ENCODE assay signal across 12 cellular contexts in genomic region chr21:35044770-35045538, GRCh38. TPM values are rescaled to one million over a fixed set of nuclear protein-coding genes. Genes with fewer than 3 reads are reported as not detected.
DNase-seq lines count a peak whose midpoint lies in the region; ATAC-seq and TF ChIP-seq lines count a peak whose summit lies in the region.
"Had no signal": no experiment of that assay in that cellular context is flagged by ENCODE, and none has a peak within 500 bp of the region (broad histone marks: within the 10 kb centered on the region; RNA-seq: fewer than 3 reads in every experiment).

No MANE protein-coding gene starts in this region.

- no peak overlapping the region for H2AK9ac ChIP-seq in IMR-90 (replicated peaks; ENCODE audit: low read depth, low read length, poor library complexity)

- no peak overlapping the region for H4K5ac ChIP-seq in IMR-90 (ENCODE audit: low read depth, low read length)

- H3K56ac ChIP-seq in IMR-90 (ENCODE audit: extremely low read depth, insufficient read depth, low read length), result no peak overlapping the region

- H3K36me3 ChIP-seq in CD4-positive, CD25-positive, alpha-beta regulatory T cell (ENCODE audit: control insufficient read depth, insufficient read depth, low read length), result peaks cover 5% of the 10 kb centered on the region
- H3K36me3 ChIP-seq in IMR-90 (ENCODE audit: control insufficient read depth, insufficient read depth, low read length) (no peaks in the 10 kb centered on the region), PC-3 (ENCODE audit: low read depth, low read length) (peaks cover 34% of the 10 kb centered on the region), Caco-2 (ENCODE audit: control insufficient read depth, insufficient read depth, low read length) (no peaks in the 10 kb centered on the region)
- H3K36me3 ChIP-seq: gastrocnemius medialis had no signal

- no peak overlapping the region for H3K4me2 ChIP-seq in IMR-90 (ENCODE audit: low read depth, low read length)
- no peak overlapping the region for H3K4me2 ChIP-seq in PC-3 (ENCODE audit: low read length)

- H3K36me3 Mint-ChIP-seq in CD4-positive, CD25-positive, alpha-beta regulatory T cell, result peaks cover 40% of the 10 kb centered on the region
- peaks cover 12% of the 10 kb centered on the region for H3K36me3 Mint-ChIP-seq in activated CD8-positive, alpha-beta T cell treated with anti-CD3 and anti-CD28 coated beads, Interleukin-2, amount 10 ng/mL, durations not matched to agents 7 days and 5 days (ENCODE audit: low read depth)
- peaks cover 6 to 11% of the 10 kb centered on the region in 2 donors for H3K36me3 Mint-ChIP-seq in naive B cell
- H3K36me3 Mint-ChIP-seq in Caco-2 (ENCODE audit: insufficient read depth, unreplicated experiment), result no peaks in the 10 kb centered on the region

- H3K9ac ChIP-seq in IMR-90 (ENCODE audit: low read depth, low read length) (no peak overlapping the region), PC-3 (ENCODE audit: low read length) (no peak overlapping the region)

- peak overlapping the region; percentile 92 for H3K27ac ChIP-seq in CD4-positive, CD25-positive, alpha-beta regulatory T cell (ENCODE audit: insufficient read depth, low read length, poor library complexity, severe bottlenecking)
- H3K27ac ChIP-seq in IMR-90 (ENCODE audit: insufficient read depth, low read length), result no peak overlapping the region
- H3K27ac ChIP-seq in PC-3 (ENCODE audit: low read length), result no peak overlapping the region
- H3K27ac ChIP-seq: gastrocnemius medialis had no signal

- H2AK5ac ChIP-seq in IMR-90 (ENCODE audit: low read depth, low read length), result 0 out of 2 replicates have a peak overlapping the region, but pooled peaks have one; percentile 5

- peaks cover 87% of the 10 kb centered on the region for H3K79me2 ChIP-seq in PC-3 (ENCODE audit: low read length)

- TF ChIP-seq CTCF in IMR-90 (conservative IDR thresholded peaks at IDR 0.05; ENCODE audit: low read depth, low read length) (no peak), PC-3 (conservative IDR thresholded peaks at IDR 0.05; ENCODE audit: low read depth, low read length) (no peak), Caco-2 (IDR thresholded peaks at IDR 0.05; ENCODE audit: insufficient read depth in 1 of 2, low read depth in 1 of 2, low read length in 1 of 2, severe bottlenecking in 1 of 2, unreplicated experiment in 1 of 2) (no peak)

- peak overlapping the region; percentile 95 to 100 (median 96) for H3K27ac Mint-ChIP-seq in CD4-positive, CD25-positive, alpha-beta regulatory T cell
- peak overlapping the region; percentile 70 for H3K27ac Mint-ChIP-seq in activated CD8-positive, alpha-beta T cell treated with anti-CD3 and anti-CD28 coated beads, Interleukin-2, amount 10 ng/mL, durations not matched to agents 7 days and 5 days
- H3K27ac Mint-ChIP-seq in naive B cell (peak overlapping the region; percentile 45 to 99 (median 89)), Caco-2 (ENCODE audit: unreplicated experiment) (no peak overlapping the region)

- no peak for ATAC-seq in CD4-positive, CD25-positive, alpha-beta regulatory T cell (ENCODE audit: low read depth in 2 of 2)
- ATAC-seq in IMR-90 (ENCODE audit: low read depth) (no peak), naive B cell (ENCODE audit: low read depth in 2 of 2) (no peak), PC-3 (no peak)
- no peak for ATAC-seq in activated CD8-positive, alpha-beta T cell treated with anti-CD3 and anti-CD28 coated beads, Interleukin-2, amount 10 ng/mL, durations not matched to agents 7 days and 5 days
- ATAC-seq: gastrocnemius medialis had no signal

- H3K4me3 Mint-ChIP-seq in CD4-positive, CD25-positive, alpha-beta regulatory T cell, result peak overlapping the region; percentile 92 to 99 (median 98)
- H3K4me3 Mint-ChIP-seq in activated CD8-positive, alpha-beta T cell treated with anti-CD3 and anti-CD28 coated beads, Interleukin-2, amount 10 ng/mL, durations not matched to agents 7 days and 5 days, result peak overlapping the region; percentile 35
- peak overlapping the region; percentile 52 to 98 (median 94) for H3K4me3 Mint-ChIP-seq in naive B cell
- no peak overlapping the region for H3K4me3 Mint-ChIP-seq in Caco-2 (ENCODE audit: unreplicated experiment)

- CTCF ChIA-PET in IMR-90 (lab: Yijun Ruan, JAX) (no interaction called here), PC-3 (lab: Charles Lee) (no interaction called here), Caco-2 (lab: Charles Lee) (no interaction called here)
- CTCF ChIA-PET in activated CD8-positive, alpha-beta T cell treated with anti-CD3 and anti-CD28 coated beads, Interleukin-2, amount 10 ng/mL, durations not matched to agents 7 days and 5 days (lab: Charles Lee), result interaction anchor here (1.3 to 3.6 kb wide), 4 partner anchors 17 to 155 kb away, joined by 3 to 23 read pairs (median 8); no protein-coding TSS in a partner anchor

- H2AFZ ChIP-seq in IMR-90 (replicated peaks; ENCODE audit: low read length, poor library complexity), result no peak overlapping the region
- H2AFZ ChIP-seq in PC-3 (ENCODE audit: low read length), result no peak overlapping the region

- in situ Hi-C loops in IMR-90 (cut with MboI; ENCODE audit: low sequenced_read_pairs), result loop anchor here (10.0 kb wide), 1 partner anchor 130 kb away; no protein-coding TSS in a partner anchor

- H2BK5ac ChIP-seq in IMR-90 (ENCODE audit: low read depth, low read length, poor library complexity, severe bottlenecking), result no peak overlapping the region

- no peak for TF ChIP-seq RAD21 in IMR-90 (IDR thresholded peaks at IDR 0.05; ENCODE audit: low read length)

- H3K27me3 ChIP-seq in CD4-positive, CD25-positive, alpha-beta regulatory T cell (ENCODE audit: control insufficient read depth, insufficient read depth, low read length), result no peaks in the 10 kb centered on the region
- H3K27me3 ChIP-seq in IMR-90 (ENCODE audit: control insufficient read depth, insufficient read depth, low read length) (no peaks in the 10 kb centered on the region), PC-3 (ENCODE audit: low read length) (no peaks in the 10 kb centered on the region), Caco-2 (replicated peaks; ENCODE audit: control insufficient read depth, insufficient read depth, low read length) (no peaks in the 10 kb centered on the region)
- H3K27me3 ChIP-seq: gastrocnemius medialis had no signal

- H2BK120ac ChIP-seq in IMR-90 (ENCODE audit: low read depth, low read length), result no peak overlapping the region

- H2BK15ac ChIP-seq in IMR-90 (ENCODE audit: low read depth, low read length), result no peak overlapping the region

- POLR2A ChIA-PET in IMR-90 (lab: Charles Lee; ENCODE audit: unreplicated experiment) (no interaction called here), PC-3 (lab: Charles Lee; ENCODE audit: unreplicated experiment) (no interaction called here), Caco-2 (lab: Charles Lee) (no interaction called here)
- POLR2A ChIA-PET in activated CD8-positive, alpha-beta T cell treated with anti-CD3 and anti-CD28 coated beads, Interleukin-2, amount 10 ng/mL, durations not matched to agents 7 days and 5 days (lab: Charles Lee), result interaction anchor here (2.0 to 6.1 kb wide), 2 partner anchors 17 to 19 kb away, joined by 4 to 56 read pairs; no protein-coding TSS in a partner anchor

- no peak overlapping the region for H3K18ac ChIP-seq in IMR-90 (ENCODE audit: low read depth, low read length)

- no peak overlapping the region for H3K4ac ChIP-seq in IMR-90 (ENCODE audit: low read depth, low read length)

- peaks cover 14% of the 10 kb centered on the region; the same call in 1 of the 2 replicates for H3K9me1 ChIP-seq in IMR-90 (ENCODE audit: insufficient read depth, low read length)

- H2BK20ac ChIP-seq in IMR-90 (ENCODE audit: low read depth, low read length), result no peak overlapping the region

- DNase-seq in CD4-positive, CD25-positive, alpha-beta regulatory T cell, result peak in 1 of 3 donors; percentile 66
- DNase-seq in IMR-90 (no peak), naive B cell (peak; percentile 25), PC-3 (no peak), Caco-2 (no peak)
- DNase-seq in activated CD8-positive, alpha-beta T cell treated with anti-CD3 and anti-CD28 coated beads, Interleukin-2, amount 10 ng/mL, durations not matched to agents 7 days and 5 days, result no peak
- no peak for DNase-seq in stimulated activated naive CD4-positive, alpha-beta T cell (lab: John Stamatoyannopoulos, UW)
- no peak for DNase-seq in activated CD4-positive, alpha-beta T cell treated with anti-CD3 and anti-CD28 coated beads, Interleukin-2, amount 50 U/mL, for 1 hour
- DNase-seq: activated CD4-positive, CD25-positive, alpha-beta regulatory T cell treated with anti-CD3 and anti-CD28 coated beads, Interleukin-2, amount 50 U/mL, for 72 hours; anterior cingulate cortex; gastrocnemius medialis; NCI-H524 had no signal

- TF ChIP-seq POLR2A in IMR-90 (IDR thresholded peaks at IDR 0.05; ENCODE audit: low read depth, low read length), result no peak

- intact Hi-C loops in IMR-90 (cut with micrococcal nuclease) (loop anchor here (10.0 kb wide), 3 partner anchors 300 to 570 kb away; no protein-coding TSS in a partner anchor), PC-3 (cut with micrococcal nuclease) (loop anchor here (5.0 kb wide), 2 partner anchors 248 to 467 kb away; no protein-coding TSS in a partner anchor), Caco-2 (cut with micrococcal nuclease; ENCODE audit: unreplicated experiment) (no loop called here)

- peaks cover 92% of the 10 kb centered on the region for H3K4me1 ChIP-seq in CD4-positive, CD25-positive, alpha-beta regulatory T cell (ENCODE audit: control insufficient read depth, insufficient read depth, low read length, poor library complexity, severe bottlenecking)
- peaks cover 17% of the 10 kb centered on the region for H3K4me1 ChIP-seq in IMR-90 (ENCODE audit: control insufficient read depth, insufficient read depth, low read length)
- peaks cover 36% of the 10 kb centered on the region for H3K4me1 ChIP-seq in PC-3 (ENCODE audit: insufficient read depth, low read length)
- peaks cover 20% of the 10 kb centered on the region for H3K4me1 ChIP-seq in Caco-2

- H3K4me3 ChIP-seq in CD4-positive, CD25-positive, alpha-beta regulatory T cell (ENCODE audit: low read depth, low read length), result peak overlapping the region; percentile 100
- no peak overlapping the region for H3K4me3 ChIP-seq in IMR-90 (ENCODE audit: insufficient read depth, low read depth, low read length)
- no peak overlapping the region for H3K4me3 ChIP-seq in PC-3 (ENCODE audit: low read length)
- H3K4me3 ChIP-seq in Caco-2 (ENCODE audit: low read depth, low read length), result no peak overlapping the region

- no peaks in the 10 kb centered on the region for H3K9me3 ChIP-seq in CD4-positive, CD25-positive, alpha-beta regulatory T cell (ENCODE audit: control insufficient read depth in 2 of 2, low read length in 2 of 2)
- H3K9me3 ChIP-seq in IMR-90 (ENCODE audit: control insufficient read depth, insufficient read depth, low read length) (no peaks in the 10 kb centered on the region), PC-3 (ENCODE audit: low read length) (no peaks in the 10 kb centered on the region), Caco-2 (no peaks in the 10 kb centered on the region)
- H3K9me3 ChIP-seq: gastrocnemius medialis had no signal

- H4K20me1 ChIP-seq in IMR-90 (ENCODE audit: insufficient read depth, low read length) (no peaks in the 10 kb centered on the region), PC-3 (ENCODE audit: low read length) (no peaks in the 10 kb centered on the region)

- peaks cover 12% of the 10 kb centered on the region for H3F3A ChIP-seq in PC-3 (ENCODE audit: low read length, unreplicated experiment)

- H4K8ac ChIP-seq in IMR-90 (ENCODE audit: low read depth in 2 of 2, low read length in 2 of 2), result no peak overlapping the region

- H4K91ac ChIP-seq in IMR-90 (ENCODE audit: insufficient read depth, low read depth, low read length), result no peak overlapping the region

- H3K9me3 Mint-ChIP-seq in CD4-positive, CD25-positive, alpha-beta regulatory T cell, result peaks cover 0 to 5% (median 0%) of the 10 kb centered on the region in 7 donors
- H3K9me3 Mint-ChIP-seq in activated CD8-positive, alpha-beta T cell treated with anti-CD3 and anti-CD28 coated beads, Interleukin-2, amount 10 ng/mL, durations not matched to agents 7 days and 5 days (ENCODE audit: insufficient read depth), result no peaks in the 10 kb centered on the region
- H3K9me3 Mint-ChIP-seq in naive B cell, result no peaks in the 10 kb centered on the region
- H3K9me3 Mint-ChIP-seq in Caco-2 (ENCODE audit: unreplicated experiment), result no peaks in the 10 kb centered on the region

- H3K14ac ChIP-seq in IMR-90 (replicated peaks; ENCODE audit: low read depth, low read length), result no peak overlapping the region

- no peaks in the 10 kb centered on the region for H3K9me2 ChIP-seq in PC-3 (replicated peaks; ENCODE audit: low read length)

- H3K27me3 Mint-ChIP-seq in CD4-positive, CD25-positive, alpha-beta regulatory T cell, result peaks cover 28% of the 10 kb centered on the region
- H3K27me3 Mint-ChIP-seq in activated CD8-positive, alpha-beta T cell treated with anti-CD3 and anti-CD28 coated beads, Interleukin-2, amount 10 ng/mL, durations not matched to agents 7 days and 5 days (ENCODE audit: low read depth), result peaks cover 17% of the 10 kb centered on the region
- H3K27me3 Mint-ChIP-seq in naive B cell (no peaks in the 10 kb centered on the region), Caco-2 (ENCODE audit: insufficient read depth, unreplicated experiment) (no peaks in the 10 kb centered on the region)

- H3K79me1 ChIP-seq in IMR-90 (ENCODE audit: low read depth in 1 of 2, low read length in 2 of 2), result peaks cover 0 to 42% of the 10 kb centered on the region in 2 experiments; a peak in 2 of 4 replicates

- BruUV-seq in IMR-90 (replicated peaks; lab: Mats Ljungman, UMichigan) (no TSS peak), PC-3 (replicated peaks; lab: Mats Ljungman, UMichigan) (no TSS peak), Caco-2 (replicated peaks; lab: Mats Ljungman, UMichigan) (no TSS peak)

- no peak overlapping the region for H3K23ac ChIP-seq in IMR-90 (ENCODE audit: low read depth, low read length)

- H3K4me1 Mint-ChIP-seq in CD4-positive, CD25-positive, alpha-beta regulatory T cell, result peaks cover 36 to 94% (median 63%) of the 10 kb centered on the region in 4 donors
- H3K4me1 Mint-ChIP-seq in activated CD8-positive, alpha-beta T cell treated with anti-CD3 and anti-CD28 coated beads, Interleukin-2, amount 10 ng/mL, durations not matched to agents 7 days and 5 days (ENCODE audit: low read depth), result peaks cover 96% of the 10 kb centered on the region
- H3K4me1 Mint-ChIP-seq in naive B cell (peaks cover 72 to 86% (median 78%) of the 10 kb centered on the region in 3 donors), Caco-2 (ENCODE audit: low read depth, unreplicated experiment) (peaks cover 16% of the 10 kb centered on the region)

- dilution Hi-C loops in IMR-90 (cut with HindIII; ENCODE audit: low sequenced_read_pairs, unreplicated experiment), result no loop called here

- WGBS in IMR-90 (ENCODE audit: extremely low coverage in 2 of 2, insufficient read length in 1 of 2), 2 experiments, result 67% methylated on average over 1 of the region's 8 CpGs; no CpG with 5 or more reads in 1 of the 2 experiments

RNA-seq across cellular contexts. Expression of gene RUNX1, which starts 4.1 kb away (rescaled TPM):
- 133 TPM for total RNA-seq in CD4-positive, CD25-positive, alpha-beta regulatory T cell
- polyA plus RNA-seq in CD4-positive, CD25-positive, alpha-beta regulatory T cell, result 10 to 100 TPM; 14.2 to 22.7 (median 21.0) TPM
- total RNA-seq in IMR-90 (2012; rRNA removed) (16.7 and 56.5 TPM in 2 replicates), PC-3 (2014; rRNA removed) (55.2 and 77.8 TPM in 2 replicates), Caco-2 (2022) (11.7 and 12.1 TPM in 2 replicates)
- polyA plus RNA-seq in IMR-90 (2012; rRNA removed) (34.5 and 45.0 TPM in 2 replicates), naive B cell (ENCODE audit: low read depth in 6 of 6) (10 to 100 TPM in 5 of 6 donors, 1 to 10 TPM in 1; 8.8 to 20.7 (median 14.6) TPM)
- polyA plus RNA-seq in IMR-90 (2012; cell fraction: cytosol; rRNA removed), result 33.2 and 58.6 TPM in 2 replicates
- polyA plus RNA-seq in IMR-90 (2012; cell fraction: nucleus; rRNA removed; ENCODE audit: low replicate concordance), result 85.5 and 137 TPM in 2 replicates
- total RNA-seq in activated CD8-positive, alpha-beta T cell treated with anti-CD3 and anti-CD28 coated beads, Interleukin-2, amount 10 ng/mL, durations not matched to agents 7 days and 5 days, result 10 to 100 TPM; 10.4 to 10.6 TPM
